ENCODE assay signal across 21 cellular contexts in the genomic region with DNA sequence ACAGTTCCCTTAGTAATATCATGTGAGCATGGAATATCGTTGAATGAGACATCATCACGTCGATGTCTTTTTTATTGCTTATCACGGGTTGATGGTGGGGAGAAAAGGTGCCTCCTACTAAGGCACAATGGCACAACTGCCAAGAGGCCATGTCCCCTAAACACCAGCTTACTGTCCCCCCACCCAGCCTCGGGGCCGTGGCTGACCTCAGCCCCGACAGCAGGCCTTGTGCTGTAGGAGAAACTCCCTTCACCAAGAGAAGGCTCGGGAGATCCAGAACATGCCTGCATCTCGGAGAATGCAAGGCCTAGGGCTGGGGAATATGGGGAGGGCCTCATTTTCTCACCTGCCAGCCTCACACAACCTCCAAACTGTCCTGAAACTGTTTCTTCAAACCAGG. TPM values are rescaled to one million over a fixed set of nuclear protein-coding genes. Genes with fewer than 3 reads are reported as not detected.
DNase-seq lines count a peak whose midpoint lies in the region; ATAC-seq, FAIRE-seq and TF ChIP-seq lines count a peak whose summit lies in the region.
"Had no signal": no experiment of that assay in that cellular context is flagged by ENCODE, and none has a peak within 500 bp of the region (broad histone marks: within the 10 kb centered on the region; RNA-seq: fewer than 3 reads in every experiment).

No MANE protein-coding gene starts in this region.

- CTCF ChIA-PET in activated CD8-positive, alpha-beta T cell treated with anti-CD3 and anti-CD28 coated beads, Interleukin-2, amount 10 ng/mL, durations not matched to agents 7 days and 5 days (lab: Charles Lee), result interaction anchor here (0.9 kb wide), 1 partner anchor 8 kb away, joined by 3 read pairs; no protein-coding TSS in a partner anchor
- CTCF ChIA-PET in activated CD8-positive, alpha-beta T cell treated with anti-CD3 and anti-CD28 coated beads for 36 hours (lab: Charles Lee), result no interaction called here

- FAIRE-seq in HTR-8/SVneo (lab: Jason Lieb, UNC), result peak; percentile 93
- FAIRE-seq: GM12892 had no signal

- peaks cover 58% of the 10 kb centered on the region for H3K4me1 Mint-ChIP-seq in activated CD8-positive, alpha-beta T cell treated with anti-CD3 and anti-CD28 coated beads, Interleukin-2, amount 10 ng/mL, durations not matched to agents 7 days and 5 days (ENCODE audit: low read depth)
- H3K4me1 Mint-ChIP-seq in activated CD8-positive, alpha-beta T cell treated with anti-CD3 and anti-CD28 coated beads for 36 hours (ENCODE audit: low read depth), result peaks cover 48% of the 10 kb centered on the region
- H3K4me1 Mint-ChIP-seq in stimulated activated effector memory CD8-positive, alpha-beta T cell treated with anti-CD3 and anti-CD28 coated beads, Interleukin-12 subunit alpha, Interleukin-12 subunit beta, amount 100 ng/mL, for 72 hours, result peaks cover 49% of the 10 kb centered on the region

- H3K9me3 Mint-ChIP-seq in activated CD8-positive, alpha-beta T cell treated with anti-CD3 and anti-CD28 coated beads, Interleukin-2, amount 10 ng/mL, durations not matched to agents 7 days and 5 days (ENCODE audit: insufficient read depth), result peaks cover 4% of the 10 kb centered on the region
- H3K9me3 Mint-ChIP-seq in activated CD8-positive, alpha-beta T cell treated with anti-CD3 and anti-CD28 coated beads for 36 hours, result peaks cover 5% of the 10 kb centered on the region
- H3K9me3 Mint-ChIP-seq in stimulated activated effector memory CD8-positive, alpha-beta T cell treated with anti-CD3 and anti-CD28 coated beads, Interleukin-12 subunit alpha, Interleukin-12 subunit beta, amount 100 ng/mL, for 72 hours, result peaks cover 3% of the 10 kb centered on the region
- H3K9me3 Mint-ChIP-seq: CD8-positive, alpha-beta memory T cell had no signal

- intact Hi-C loops in activated CD8-positive, alpha-beta T cell treated with anti-CD3 and anti-CD28 coated beads for 36 hours (cut with micrococcal nuclease), result no loop called here
- intact Hi-C loops in lower lobe of right lung (cut with DNase I), result no loop called here

- DNase-seq in activated CD8-positive, alpha-beta T cell treated with anti-CD3 and anti-CD28 coated beads, Interleukin-2, amount 10 ng/mL, durations not matched to agents 7 days and 5 days, result no peak
- no peak for DNase-seq in activated CD8-positive, alpha-beta T cell treated with anti-CD3 and anti-CD28 coated beads for 36 hours
- no peak for DNase-seq in HTR-8/SVneo (ENCODE audit: insufficient read length, low spot score)
- no peak for DNase-seq in lower lobe of right lung
- DNase-seq in stimulated activated effector memory CD8-positive, alpha-beta T cell treated with anti-CD3 and anti-CD28 coated beads, Interleukin-12 subunit alpha, Interleukin-12 subunit beta, amount 100 ng/mL, for 72 hours (ENCODE audit: low spot score in 2 of 2), result no peak
- DNase-seq in activated gamma-delta T cell (lab: John Stamatoyannopoulos, UW), result no peak
- DNase-seq in foreskin melanocyte, result no peak
- DNase-seq: CD8-positive, alpha-beta memory T cell; DMS79; GOT3; MM.1S; NCI-H1092; NCI-H1436 treated with DMSO at 0.1 percent for 48 hours; NCI-H2029; NCI-H345; NCI-H524 treated with DMSO at 0.1 percent for 48 hours; PC-9 had no signal

- POLR2A ChIA-PET in activated CD8-positive, alpha-beta T cell treated with anti-CD3 and anti-CD28 coated beads, Interleukin-2, amount 10 ng/mL, durations not matched to agents 7 days and 5 days (lab: Charles Lee), result no interaction called here
- POLR2A ChIA-PET in activated CD8-positive, alpha-beta T cell treated with anti-CD3 and anti-CD28 coated beads for 36 hours (lab: Charles Lee), result interaction anchor here (1.0 kb wide), 1 partner anchor 18 kb away, joined by 3 read pairs; no protein-coding TSS in a partner anchor

- H3K36me3 ChIP-seq in lower lobe of right lung, result no peaks in the 10 kb centered on the region

- ATAC-seq in activated CD8-positive, alpha-beta T cell treated with anti-CD3 and anti-CD28 coated beads, Interleukin-2, amount 10 ng/mL, durations not matched to agents 7 days and 5 days, result no peak
- no peak for ATAC-seq in activated CD8-positive, alpha-beta T cell treated with anti-CD3 and anti-CD28 coated beads for 36 hours
- ATAC-seq in lower lobe of right lung (no peak), HG03460 (IDR thresholded peaks at IDR 0.05; ENCODE audit: unreplicated experiment) (no peak)
- no peak for ATAC-seq in stimulated activated effector memory CD8-positive, alpha-beta T cell treated with anti-CD3 and anti-CD28 coated beads, Interleukin-12 subunit alpha, Interleukin-12 subunit beta, amount 100 ng/mL, for 72 hours
- ATAC-seq: HCT116 had no signal

- no peaks in the 10 kb centered on the region for H3K27me3 Mint-ChIP-seq in activated CD8-positive, alpha-beta T cell treated with anti-CD3 and anti-CD28 coated beads, Interleukin-2, amount 10 ng/mL, durations not matched to agents 7 days and 5 days (ENCODE audit: low read depth)
- no peaks in the 10 kb centered on the region for H3K27me3 Mint-ChIP-seq in activated CD8-positive, alpha-beta T cell treated with anti-CD3 and anti-CD28 coated beads for 36 hours
- H3K27me3 Mint-ChIP-seq: B cell; CD8-positive, alpha-beta memory T cell had no signal

- H3K4me1 ChIP-seq in lower lobe of right lung, result peaks cover 22% of the 10 kb centered on the region

- H3K9me3 ChIP-seq in lower lobe of right lung, result no peaks in the 10 kb centered on the region

- H3K27ac Mint-ChIP-seq in activated CD8-positive, alpha-beta T cell treated with anti-CD3 and anti-CD28 coated beads, Interleukin-2, amount 10 ng/mL, durations not matched to agents 7 days and 5 days, result peak overlapping the region; percentile 3
- no peak overlapping the region for H3K27ac Mint-ChIP-seq in activated CD8-positive, alpha-beta T cell treated with anti-CD3 and anti-CD28 coated beads for 36 hours
- H3K27ac Mint-ChIP-seq in stimulated activated effector memory CD8-positive, alpha-beta T cell treated with anti-CD3 and anti-CD28 coated beads, Interleukin-12 subunit alpha, Interleukin-12 subunit beta, amount 100 ng/mL, for 72 hours, result peak overlapping the region; percentile 84
- H3K27ac Mint-ChIP-seq: B cell had no signal

- no peak for TF ChIP-seq CTCF in activated CD8-positive, alpha-beta T cell treated with anti-CD3 and anti-CD28 coated beads for 36 hours (IDR thresholded peaks at IDR 0.05)
- TF ChIP-seq CTCF in lower lobe of right lung (IDR thresholded peaks at IDR 0.05), result no peak

- peak overlapping the region; percentile 77 for H3K27ac ChIP-seq in lower lobe of right lung
- H3K27ac ChIP-seq: PC-9 had no signal

- H3K4me3 Mint-ChIP-seq in activated CD8-positive, alpha-beta T cell treated with anti-CD3 and anti-CD28 coated beads, Interleukin-2, amount 10 ng/mL, durations not matched to agents 7 days and 5 days, result no peak overlapping the region
- H3K4me3 Mint-ChIP-seq in activated CD8-positive, alpha-beta T cell treated with anti-CD3 and anti-CD28 coated beads for 36 hours, result no peak overlapping the region
- no peak overlapping the region for H3K4me3 Mint-ChIP-seq in stimulated activated effector memory CD8-positive, alpha-beta T cell treated with anti-CD3 and anti-CD28 coated beads, Interleukin-12 subunit alpha, Interleukin-12 subunit beta, amount 100 ng/mL, for 72 hours
- H3K4me3 Mint-ChIP-seq: B cell had no signal

- no peak overlapping the region for H3K4me3 ChIP-seq in lower lobe of right lung
- H3K4me3 ChIP-seq: PC-9 had no signal

- H3K27me3 ChIP-seq in lower lobe of right lung (ENCODE audit: low read depth), result no peaks in the 10 kb centered on the region

- peaks cover 6% of the 10 kb centered on the region for H3K36me3 Mint-ChIP-seq in activated CD8-positive, alpha-beta T cell treated with anti-CD3 and anti-CD28 coated beads, Interleukin-2, amount 10 ng/mL, durations not matched to agents 7 days and 5 days (ENCODE audit: low read depth)
- H3K36me3 Mint-ChIP-seq in activated CD8-positive, alpha-beta T cell treated with anti-CD3 and anti-CD28 coated beads for 36 hours (ENCODE audit: low read depth), result no peaks in the 10 kb centered on the region
- no peaks in the 10 kb centered on the region for H3K36me3 Mint-ChIP-seq in stimulated activated effector memory CD8-positive, alpha-beta T cell treated with anti-CD3 and anti-CD28 coated beads, Interleukin-12 subunit alpha, Interleukin-12 subunit beta, amount 100 ng/mL, for 72 hours

RNA-seq across cellular contexts. Expression of a gene that starts 22.8 kb away (rescaled TPM):
- total RNA-seq in activated CD8-positive, alpha-beta T cell treated with anti-CD3 and anti-CD28 coated beads, Interleukin-2, amount 10 ng/mL, durations not matched to agents 7 days and 5 days, result 10 to 100 TPM; 63.3 to 73.2 TPM
- total RNA-seq in activated CD8-positive, alpha-beta T cell treated with anti-CD3 and anti-CD28 coated beads for 36 hours, result 10 to 100 TPM; 57.4 to 60.6 TPM
- 199 TPM for total RNA-seq in lower lobe of right lung
